ENCODE assay signal across 8 cellular contexts in the genomic region with DNA sequence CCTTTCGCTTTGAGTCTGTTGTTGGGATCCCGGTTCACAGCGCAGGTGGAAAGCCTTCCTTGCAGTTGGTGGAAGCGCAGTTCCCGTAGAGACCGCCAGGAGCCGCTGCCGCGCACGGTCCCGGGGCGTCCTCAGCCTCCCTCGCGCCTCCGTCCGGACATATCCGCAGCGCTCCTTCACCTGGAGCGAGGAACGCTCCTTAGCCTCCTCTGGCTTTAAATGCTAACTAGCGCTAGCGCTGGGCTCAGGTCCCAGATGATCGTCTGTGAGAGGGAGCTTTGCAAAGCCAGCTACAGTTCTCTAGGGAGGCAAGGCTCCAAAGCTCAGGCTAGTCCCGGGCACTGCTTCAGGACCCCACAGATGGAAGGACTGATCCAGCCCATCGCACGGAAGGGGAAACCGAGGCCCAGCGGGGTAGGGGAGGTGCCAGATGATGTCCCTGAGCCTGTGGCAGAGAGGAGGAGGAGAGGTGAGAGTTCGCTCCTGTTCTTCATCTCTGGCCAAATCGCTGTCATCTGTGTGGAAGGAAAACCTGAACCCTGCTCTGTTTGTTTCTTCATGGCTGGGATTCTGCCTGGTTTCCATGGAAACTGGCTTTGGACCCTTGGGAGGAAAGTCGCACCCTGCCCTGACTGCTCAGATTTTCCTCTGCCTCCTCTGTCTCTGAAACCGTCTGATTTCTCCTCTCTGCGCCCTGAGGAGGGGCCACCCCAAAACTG. TPM values are rescaled to one million over a fixed set of nuclear protein-coding genes. Genes with fewer than 3 reads are reported as not detected.
DNase-seq lines count a peak whose midpoint lies in the region; ATAC-seq and TF ChIP-seq lines count a peak whose summit lies in the region.

No MANE protein-coding gene starts in this region.

- DNase-seq in AG09319 (ENCODE audit: extremely low read depth, low read depth) (no peak), NCI-H460 (ENCODE audit: extremely low read depth, low read depth) (peak; percentile 70), dermis blood vessel endothelial cell (peak; percentile 81), lung (ENCODE audit: low spot score) (peak; percentile 84)
- peak; percentile 66 to 77 for DNase-seq in activated CD4-positive, alpha-beta T cell treated with anti-CD3 and anti-CD28 coated beads, Interleukin-2, amount 50 U/mL, for 4 hours
- DNase-seq in stimulated activated CD4-positive, alpha-beta T cell treated with anti-CD3 and anti-CD28 coated beads, TNF-alpha, amount 100 ng/mL, for 24 hours (ENCODE audit: low read depth in 3 of 3) = peak; percentile 67 to 84 (median 74)

- ATAC-seq in GM18873 (IDR thresholded peaks at IDR 0.05; ENCODE audit: low FRiP score, unreplicated experiment) (peak; percentile 77), HG03135 (IDR thresholded peaks at IDR 0.05; ENCODE audit: unreplicated experiment) (peak; percentile 90), lung (ENCODE audit: insufficient read depth, low FRiP score) (peak; percentile 95)

- WGBS in lung, 2 donors = 13 to 15% methylated on average over 33 of the region's 33 CpGs

- H3K9me3 ChIP-seq in lung (ENCODE audit: control insufficient read depth in 2 of 2, insufficient read depth in 1 of 2, low read length in 1 of 2) = no peaks in the 10 kb centered on the region

- TF ChIP-seq CTCF in AG09319 (IDR thresholded peaks at IDR 0.05; ENCODE audit: low read depth, low read length) (peak; percentile 99), lung (IDR thresholded peaks at IDR 0.05; ENCODE audit: control extremely low read depth, extremely low read depth) (peak; percentile 97)

- no peak overlapping the region for H3K27ac ChIP-seq in lung (ENCODE audit: low read depth in 1 of 2, low read length in 1 of 2)

- peaks cover 3 to 7% of the 10 kb centered on the region in 2 donors for H3K4me1 ChIP-seq in lung (ENCODE audit: control insufficient read depth in 2 of 2, insufficient read depth in 2 of 2, low read length in 2 of 2)

- H3K4me3 ChIP-seq in lung = no peak overlapping the region

- H3K27me3 ChIP-seq in lung (ENCODE audit: control insufficient read depth, insufficient read depth) = no peaks in the 10 kb centered on the region

- no peaks in the 10 kb centered on the region for H3K36me3 ChIP-seq in lung (ENCODE audit: control insufficient read depth in 2 of 2, insufficient read depth in 2 of 2, low read length in 2 of 2)

RNA-seq across cellular contexts. Expression of a gene that starts 31.4 kb away (rescaled TPM):
- total RNA-seq in NCI-H460 (2014; rRNA removed; shearing (Covaris generic)) = 0.89 and 1.0 TPM in 2 replicates
- 0.12 and 0.65 TPM in 2 replicates for polyA plus RNA-seq in NCI-H460 (2014; cell fraction: nucleus; rRNA removed)
- total RNA-seq in dermis blood vessel endothelial cell = 0.42 and 31.5 TPM in 2 replicates
- 10 to 100 TPM in 1 of 2 donors, 1 to 10 TPM in 1; 8.9 to 40.5 TPM for total RNA-seq in lung
- polyA plus RNA-seq in lung = 1 to 10 TPM; 2.9 to 8.1 TPM
